In the genomic region with DNA sequence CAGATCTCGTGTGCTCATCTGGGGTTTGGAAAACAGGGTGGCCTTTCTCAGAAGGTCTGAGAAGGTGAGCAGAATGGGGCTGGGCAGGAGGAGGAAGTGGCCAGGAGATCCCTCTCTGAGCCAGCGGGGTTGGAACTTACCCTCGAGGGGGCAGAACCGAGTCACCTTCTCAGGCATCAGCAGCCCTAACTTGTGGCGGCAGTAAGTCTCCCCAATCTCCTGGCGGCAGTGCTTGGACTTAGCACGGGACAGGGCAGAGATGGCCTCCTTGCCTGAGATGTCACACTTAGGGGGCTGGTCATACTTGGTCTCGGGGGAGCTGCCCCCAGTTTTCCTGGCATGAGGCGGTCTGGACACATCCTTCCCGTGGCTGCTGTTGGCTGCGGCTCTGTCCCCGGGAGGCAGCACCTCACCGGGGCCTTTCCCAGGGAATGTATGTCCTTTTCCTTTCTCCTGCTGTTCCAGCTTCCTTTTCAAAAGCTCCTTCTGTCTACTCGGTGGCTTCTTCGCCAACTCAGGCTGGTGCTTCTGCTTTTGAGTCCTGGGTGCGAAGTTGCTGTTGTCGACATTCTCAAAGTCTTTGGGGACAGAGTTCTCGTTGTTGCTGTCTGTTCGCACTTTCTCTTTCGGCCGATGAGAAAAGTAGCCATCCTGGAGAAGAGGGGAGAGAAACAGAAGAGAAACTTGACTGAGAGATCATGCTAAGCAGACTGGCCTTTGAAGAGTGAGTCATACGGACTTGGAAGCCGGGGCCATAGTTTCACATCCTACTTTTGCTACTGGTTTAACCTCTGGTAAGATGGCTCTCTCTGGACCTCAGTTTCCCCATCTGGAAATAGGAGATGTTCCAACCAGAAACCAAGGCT, we compare ENCODE assay signal across 8 cellular contexts.
DNase-seq lines count a peak whose midpoint lies in the region; ATAC-seq and TF ChIP-seq lines count a peak whose summit lies in the region.

No MANE protein-coding gene starts in this region.

- peak overlapping the region; percentile 71 for H3K27ac Mint-ChIP-seq in activated naive CD4-positive, alpha-beta T cell treated with anti-CD3 and anti-CD28 coated beads, Interleukin-2, amount 10 ng/mL, durations not matched to agents 7 days and 5 days

- ATAC-seq in HG03103 (IDR thresholded peaks at IDR 0.05; ENCODE audit: low read depth, unreplicated experiment), result peak; percentile 68
- peak; percentile 33 for ATAC-seq in body of pancreas
- ATAC-seq in thoracic aorta (ENCODE audit: insufficient number of reproducible peaks, low FRiP score, low read depth), result no peak
- no peak for ATAC-seq in HG02840 (IDR thresholded peaks at IDR 0.05; ENCODE audit: low FRiP score, unreplicated experiment)
- ATAC-seq in GM21737 (IDR thresholded peaks at IDR 0.05; ENCODE audit: unreplicated experiment), result no peak

- H3K4me3 Mint-ChIP-seq in activated naive CD4-positive, alpha-beta T cell treated with anti-CD3 and anti-CD28 coated beads, Interleukin-2, amount 10 ng/mL, durations not matched to agents 7 days and 5 days, result no peak overlapping the region

- H3K27ac ChIP-seq in body of pancreas (peak overlapping the region in 1 of 4 donors; percentile 55), thoracic aorta (peak overlapping the region in 1 of 2 donors; percentile 23)

- no peak overlapping the region for H3K4me3 ChIP-seq in body of pancreas
- H3K4me3 ChIP-seq in thoracic aorta, result peak overlapping the region; percentile 30

- H3K27me3 Mint-ChIP-seq in activated naive CD4-positive, alpha-beta T cell treated with anti-CD3 and anti-CD28 coated beads, Interleukin-2, amount 10 ng/mL, durations not matched to agents 7 days and 5 days, result no peaks in the 10 kb centered on the region

- no peaks in the 10 kb centered on the region for H3K27me3 ChIP-seq in body of pancreas
- H3K27me3 ChIP-seq in thoracic aorta (replicated peaks; ENCODE audit: insufficient read depth), result no peaks in the 10 kb centered on the region

- TF ChIP-seq CTCF in body of pancreas (IDR thresholded peaks at IDR 0.05) (no peak), thoracic aorta (IDR thresholded peaks at IDR 0.05) (no peak)

- H3K36me3 Mint-ChIP-seq in activated naive CD4-positive, alpha-beta T cell treated with anti-CD3 and anti-CD28 coated beads, Interleukin-2, amount 10 ng/mL, durations not matched to agents 7 days and 5 days, result peaks cover 28% of the 10 kb centered on the region

- DNase-seq in activated naive CD4-positive, alpha-beta T cell treated with anti-CD3 and anti-CD28 coated beads, Interleukin-2, amount 10 ng/mL, durations not matched to agents 7 days and 5 days, result no peak
- no peak for DNase-seq in activated naive CD4-positive, alpha-beta T cell treated with anti-CD3 and anti-CD28 coated beads, Interleukin-2, amount 50 U/mL, for 16 hours
- DNase-seq in body of pancreas, result peak in 1 of 4 donors; percentile 45
- no peak for DNase-seq in thoracic aorta (ENCODE audit: low spot score)
- DNase-seq in globus pallidus (ENCODE audit: low spot score), result no peak

- TF ChIP-seq POLR2A in body of pancreas (IDR thresholded peaks at IDR 0.05), result no peak

- no peaks in the 10 kb centered on the region for H3K9me3 ChIP-seq in body of pancreas
- H3K9me3 ChIP-seq in thoracic aorta, result no peaks in the 10 kb centered on the region

- CTCF ChIA-PET in activated naive CD4-positive, alpha-beta T cell treated with anti-CD3 and anti-CD28 coated beads, Interleukin-2, amount 10 ng/mL, durations not matched to agents 7 days and 5 days (lab: Charles Lee), result no interaction called here

- intact Hi-C loops in body of pancreas (cut with DNase I), result no loop called here

- peaks cover 26% of the 10 kb centered on the region for H3K4me1 Mint-ChIP-seq in activated naive CD4-positive, alpha-beta T cell treated with anti-CD3 and anti-CD28 coated beads, Interleukin-2, amount 10 ng/mL, durations not matched to agents 7 days and 5 days

- 83 to 88% methylated on average over 22 to 23 of the region's 23 CpGs for WGBS in body of pancreas, 2 donors

- no peaks in the 10 kb centered on the region for H3K36me3 ChIP-seq in body of pancreas (replicated peaks in 1 of 2; ENCODE audit: insufficient read depth in 1 of 2, low read depth in 2 of 2)
- H3K36me3 ChIP-seq in thoracic aorta, result no peaks in the 10 kb centered on the region

- H3K9me3 Mint-ChIP-seq in activated naive CD4-positive, alpha-beta T cell treated with anti-CD3 and anti-CD28 coated beads, Interleukin-2, amount 10 ng/mL, durations not matched to agents 7 days and 5 days, result no peaks in the 10 kb centered on the region

- H3K4me1 ChIP-seq in body of pancreas (peaks cover 12% of the 10 kb centered on the region), thoracic aorta (ENCODE audit: control insufficient read depth in 1 of 2, low read depth in 2 of 2) (no peaks in the 10 kb centered on the region)

Comparison
In these comparisons a context has a peak if more than half of its experiments do, and no peak if none do; other contexts are left out.
1. ATAC-seq: peak in HG03103 (single experiment) and body of pancreas (single experiment); none in thoracic aorta (single experiment), HG02840 (single experiment) and GM21737 (single experiment).